ENCODE assay signal across 9 cellular contexts in genomic region chr1:172145231-172145651, GRCh38.
DNase-seq lines count a peak whose midpoint lies in the region; ATAC-seq and TF ChIP-seq lines count a peak whose summit lies in the region.
"Had no signal": no experiment of that assay in that cellular context is flagged by ENCODE, and none has a peak within 500 bp of the region (broad histone marks: within the 10 kb centered on the region; RNA-seq: fewer than 3 reads in every experiment).

No MANE protein-coding gene starts in this region.

- intact Hi-C loops in adrenal gland (cut with DNase I): no loop called here

- H3K4me1 ChIP-seq in GM23338 (ENCODE audit: insufficient read depth) (peaks cover 43% of the 10 kb centered on the region), adrenal gland (replicated peaks in 1 of 2) (peaks cover 8 to 26% of the 10 kb centered on the region in 2 donors), hepatocyte (ENCODE audit: insufficient read depth) (peaks cover 23% of the 10 kb centered on the region)

- H3K27me3 Mint-ChIP-seq in GM23338 (ENCODE audit: insufficient read depth, low read depth, poor library complexity): no peaks in the 10 kb centered on the region
- H3K27me3 Mint-ChIP-seq in effector memory CD8-positive, alpha-beta T cell: no peaks in the 10 kb centered on the region

- no peak for TF ChIP-seq POLR2A in adrenal gland (IDR thresholded peaks at IDR 0.05)

- H3K27me3 ChIP-seq in GM23338 (ENCODE audit: insufficient read depth) (no peaks in the 10 kb centered on the region), adrenal gland (no peaks in the 10 kb centered on the region), hepatocyte (no peaks in the 10 kb centered on the region)

- TF ChIP-seq CTCF in GM23338 (conservative IDR thresholded peaks at IDR 0.05; ENCODE audit: low read depth in 2 of 2) (no peak), adrenal gland (IDR thresholded peaks at IDR 0.05) (no peak), hepatocyte (IDR thresholded peaks at IDR 0.05; ENCODE audit: poor library complexity) (no peak)

- H3K9me3 Mint-ChIP-seq in GM23338: no peaks in the 10 kb centered on the region
- no peaks in the 10 kb centered on the region for H3K9me3 Mint-ChIP-seq in effector memory CD8-positive, alpha-beta T cell
- H3K9me3 Mint-ChIP-seq: H9 had no signal

- H3K4me3 ChIP-seq in GM23338 (no peak overlapping the region), adrenal gland (peak overlapping the region in 1 of 4 donors; percentile 53), hepatocyte (peak overlapping the region; percentile 4), skin epidermis (peak overlapping the region in 3 of 7 experiments; percentile 18 to 39 (median 30))

- H3F3A ChIP-seq in GM23338 (replicated peaks; ENCODE audit: low read depth): no peaks in the 10 kb centered on the region

- no peaks in the 10 kb centered on the region for H3K9me2 ChIP-seq in GM23338 (ENCODE audit: insufficient read depth)
- no peaks in the 10 kb centered on the region for H3K9me2 ChIP-seq in hepatocyte (replicated peaks; ENCODE audit: insufficient read depth)

- H3K4me1 Mint-ChIP-seq in GM23338: peaks cover 45% of the 10 kb centered on the region
- H3K4me1 Mint-ChIP-seq in effector memory CD8-positive, alpha-beta T cell (ENCODE audit: low read depth in 2 of 2): no peaks in the 10 kb centered on the region

- H3K36me3 Mint-ChIP-seq in GM23338 (ENCODE audit: low read depth): no peaks in the 10 kb centered on the region
- no peaks in the 10 kb centered on the region for H3K36me3 Mint-ChIP-seq in effector memory CD8-positive, alpha-beta T cell (ENCODE audit: insufficient read depth)

- H3K36me3 ChIP-seq in GM23338 (ENCODE audit: insufficient read depth) (no peaks in the 10 kb centered on the region), adrenal gland (replicated peaks in 1 of 2) (no peaks in the 10 kb centered on the region), hepatocyte (replicated peaks; ENCODE audit: insufficient read depth, low read depth) (no peaks in the 10 kb centered on the region)

- H3K27ac Mint-ChIP-seq in GM23338: no peak overlapping the region; the same call in 1 of the 2 replicates
- peak overlapping the region in 1 of 2 donors; percentile 71 for H3K27ac Mint-ChIP-seq in effector memory CD8-positive, alpha-beta T cell

- no peaks in the 10 kb centered on the region for H3K9me3 ChIP-seq in adrenal gland (replicated peaks in 1 of 3)
- no peaks in the 10 kb centered on the region for H3K9me3 ChIP-seq in hepatocyte (ENCODE audit: low read depth)

- peak overlapping the region; percentile 43; the same call in 1 of the 2 replicates for H2AFZ ChIP-seq in GM23338
- no peak overlapping the region for H2AFZ ChIP-seq in hepatocyte

- ATAC-seq in GM23338: no peak
- no peak for ATAC-seq in effector memory CD8-positive, alpha-beta T cell (replicated peaks)

- H3K79me2 ChIP-seq in GM23338 (replicated peaks; ENCODE audit: insufficient read depth) (no peaks in the 10 kb centered on the region), hepatocyte (peaks cover 28% of the 10 kb centered on the region)

- H4K20me1 ChIP-seq in GM23338 (replicated peaks; ENCODE audit: insufficient read depth) (no peaks in the 10 kb centered on the region), hepatocyte (ENCODE audit: insufficient read depth, poor library complexity, severe bottlenecking) (no peaks in the 10 kb centered on the region)

- DNase-seq in GM23338 (ENCODE audit: low spot score): peak; percentile 14
- DNase-seq in adrenal gland: no peak
- peak; percentile 61 for DNase-seq in hepatocyte (ENCODE audit: low spot score)
- no peak for DNase-seq in NCI-H1930 (lab: John Stamatoyannopoulos, UW)
- DNase-seq in effector memory CD8-positive, alpha-beta T cell: no peak
- no peak for DNase-seq in caudate nucleus (lab: John Stamatoyannopoulos, UW)
- no peak for DNase-seq in GM19238 (ENCODE audit: insufficient read length, low spot score)
- DNase-seq: H9 had no signal

- H3K4me2 ChIP-seq in GM23338 (no peak overlapping the region), hepatocyte (peak overlapping the region; percentile 64)

- H3K4me3 Mint-ChIP-seq in GM23338: no peak overlapping the region
- no peak overlapping the region for H3K4me3 Mint-ChIP-seq in effector memory CD8-positive, alpha-beta T cell
- H3K4me3 Mint-ChIP-seq: H9 had no signal

- 39 to 63% (median 45%) methylated on average over 2 of the region's 2 CpGs for WGBS in adrenal gland, 4 donors
- WGBS in hepatocyte (ENCODE audit: low lambda C conversion rate, missing lambda C conversion rate): 25% methylated on average over 2 of the region's 2 CpGs

- H3K27ac ChIP-seq in GM23338 (ENCODE audit: low read depth) (no peak overlapping the region), adrenal gland (peak overlapping the region in 4 of 5 donors; percentile 22 to 84 (median 66)), hepatocyte (peak overlapping the region; percentile 97), skin epidermis (peak overlapping the region in 19 of 21 experiments; percentile 52 to 93 (median 77)), caudate nucleus (ENCODE audit: low read depth, low read length) (no peak overlapping the region)

TF ChIP-seq in GM23338, 12 proteins besides CTCF, POLR2A, EP300 and RAD21 (continues in another document):
- TF ChIP-seq ETS1 (IDR thresholded peaks at IDR 0.05): no peak
- no peak for TF ChIP-seq EZH2 (IDR thresholded peaks at IDR 0.05; ENCODE audit: low read depth, unreplicated experiment)
- TF ChIP-seq POLR2AphosphoS5 (IDR thresholded peaks at IDR 0.05; ENCODE audit: low read depth): no peak
- TF ChIP-seq EZH2phosphoT487 (IDR thresholded peaks at IDR 0.05; ENCODE audit: unreplicated experiment): no peak
- TF ChIP-seq STAT1 (IDR thresholded peaks at IDR 0.05; ENCODE audit: unreplicated experiment): no peak
- TF ChIP-seq JUNB (IDR thresholded peaks at IDR 0.05; ENCODE audit: unreplicated experiment): no peak
- no peak for TF ChIP-seq ZNF462 (CRISPR knock-in tag; IDR thresholded peaks at IDR 0.05)

Comparison
In these comparisons a context has a peak if more than half of its experiments do, and no peak if none do; other contexts are left out.
1. DNase-seq: peak in GM23338 (single experiment) and hepatocyte (single experiment); none in adrenal gland (0 of 7), NCI-H1930 (0 of 2), effector memory CD8-positive, alpha-beta T cell (0 of 3), caudate nucleus (0 of 61) and GM19238 (single experiment).
2. H3K27ac ChIP-seq: peak in adrenal gland (4 of 5), hepatocyte (single experiment) and skin epidermis (19 of 21); none in GM23338 (single experiment) and caudate nucleus (single experiment).